In genomic region chr9:84804948-84805694, GRCh38 we compare ENCODE assay signal across 16 cellular contexts.
"Had no signal": no experiment of that assay in that cellular context is flagged by ENCODE, and none has a peak within 500 bp of the region (broad histone marks: within the 10 kb centered on the region; RNA-seq: fewer than 3 reads in every experiment).

No MANE protein-coding gene starts in this region.

- H3K4me1 ChIP-seq: testis had no signal

- H3K4me1 Mint-ChIP-seq: activated naive CD4-positive, alpha-beta T cell treated with anti-CD3 and anti-CD28 coated beads, Interleukin-2, amount 50 U/mL, for 24 hours; naive thymus-derived CD4-positive, alpha-beta T cell had no signal

- H3K4me3 ChIP-seq: lung, testis had no signal

- H3K36me3 Mint-ChIP-seq: activated naive CD4-positive, alpha-beta T cell treated with anti-CD3 and anti-CD28 coated beads, Interleukin-2, amount 50 U/mL, for 24 hours; naive thymus-derived CD4-positive, alpha-beta T cell had no signal

- ATAC-seq: esophagus mucosa; naive thymus-derived CD4-positive, alpha-beta T cell had no signal

- H3K27me3 Mint-ChIP-seq: activated naive CD4-positive, alpha-beta T cell treated with anti-CD3 and anti-CD28 coated beads, Interleukin-2, amount 50 U/mL, for 24 hours; activated T-cell treated with anti-CD3 and anti-CD28 coated beads, Interleukin-2, amount 50 U/mL, for 24 hours; stimulated activated naive CD8-positive, alpha-beta T cell treated with anti-CD3 and anti-CD28 coated beads, Interleukin-15, Interleukin-2, amounts not matched to agents 100 ng/mL and 50 ng/mL, for 24 hours had no signal

- DNase-seq: activated effector memory CD4-positive, alpha-beta T cell treated with Interleukin-2 at 50 U/mL for 16 hours; activated T-cell treated with anti-CD3 and anti-CD28 coated beads, Interleukin-2, amount 50 U/mL, for 24 hours; amniotic stem cell; foreskin melanocyte; heart right ventricle; naive thymus-derived CD4-positive, alpha-beta T cell; stimulated activated CD4-positive, alpha-beta T cell treated with anti-CD3 and anti-CD28 coated beads, Interleukin-4, amount 100 ng/mL, for 1 hour; stimulated activated CD8-positive, alpha-beta memory T cell treated with anti-CD3 and anti-CD28 coated beads, Interleukin-4, amount 100 ng/mL, for 48 hours; T-helper 2 cell; testis had no signal

- H3K9me3 ChIP-seq: heart right ventricle, testis had no signal

- H3K4me3 Mint-ChIP-seq: activated naive CD4-positive, alpha-beta T cell treated with anti-CD3 and anti-CD28 coated beads, Interleukin-2, amount 50 U/mL, for 24 hours; activated T-cell treated with anti-CD3 and anti-CD28 coated beads, Interleukin-2, amount 50 U/mL, for 24 hours; brain; naive thymus-derived CD4-positive, alpha-beta T cell; stimulated activated naive CD8-positive, alpha-beta T cell treated with anti-CD3 and anti-CD28 coated beads, Interleukin-15, Interleukin-2, amounts not matched to agents 100 ng/mL and 50 ng/mL, for 24 hours had no signal

- H3K27me3 ChIP-seq: heart right ventricle, testis had no signal

- H3K9me3 Mint-ChIP-seq: activated naive CD4-positive, alpha-beta T cell treated with anti-CD3 and anti-CD28 coated beads, Interleukin-2, amount 50 U/mL, for 24 hours; activated T-cell treated with anti-CD3 and anti-CD28 coated beads, Interleukin-2, amount 50 U/mL, for 24 hours; stimulated activated naive CD8-positive, alpha-beta T cell treated with anti-CD3 and anti-CD28 coated beads, Interleukin-15, Interleukin-2, amounts not matched to agents 100 ng/mL and 50 ng/mL, for 24 hours had no signal

- H3K27ac ChIP-seq: testis had no signal

- H3K36me3 ChIP-seq: heart right ventricle had no signal

- H3K27ac Mint-ChIP-seq: activated naive CD4-positive, alpha-beta T cell treated with anti-CD3 and anti-CD28 coated beads, Interleukin-2, amount 50 U/mL, for 24 hours; activated T-cell treated with anti-CD3 and anti-CD28 coated beads, Interleukin-2, amount 50 U/mL, for 24 hours; naive thymus-derived CD4-positive, alpha-beta T cell; progenitor cell of endocrine pancreas; stimulated activated naive CD8-positive, alpha-beta T cell treated with anti-CD3 and anti-CD28 coated beads, Interleukin-15, Interleukin-2, amounts not matched to agents 100 ng/mL and 50 ng/mL, for 24 hours had no signal
